In the genomic region with DNA sequence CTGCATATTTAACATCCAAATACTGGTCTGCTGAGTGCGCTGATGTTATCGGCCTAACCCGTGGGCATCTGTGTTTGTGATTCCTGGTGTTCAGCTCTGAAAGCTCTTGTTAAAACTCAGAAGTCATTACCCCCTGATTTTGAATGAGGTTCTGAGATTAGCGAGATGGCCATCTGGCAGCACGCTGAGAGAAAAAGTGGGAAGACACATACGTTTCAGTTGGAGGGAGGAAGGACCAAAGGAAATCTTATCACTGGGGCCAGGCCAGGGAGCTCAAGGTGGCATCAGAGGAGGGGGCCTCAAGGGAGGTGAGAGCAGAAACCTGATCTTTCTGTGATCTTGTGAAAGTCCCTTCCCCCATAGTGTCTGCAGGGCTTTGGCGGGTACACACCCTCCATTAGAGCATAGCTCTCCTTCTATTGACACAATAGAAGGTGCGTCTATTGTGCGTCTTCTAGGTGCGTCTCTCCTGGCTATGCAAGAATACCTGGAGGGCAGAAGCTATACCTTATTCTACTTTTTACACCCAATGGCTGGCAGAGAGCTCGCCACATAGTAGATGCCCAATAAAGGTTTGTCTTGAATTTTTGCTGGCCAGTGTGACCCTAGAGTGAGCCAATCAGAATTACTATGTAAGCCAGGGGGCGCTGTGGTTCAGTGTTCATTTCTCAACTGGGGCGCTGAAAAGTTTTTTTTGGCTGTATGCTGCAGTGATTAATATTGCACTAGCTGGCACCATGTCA, we compare ENCODE assay signal across 8 cellular contexts.
DNase-seq lines count a peak whose midpoint lies in the region; ATAC-seq and TF ChIP-seq lines count a peak whose summit lies in the region.

No MANE protein-coding gene starts in this region.

- H3K4me1 ChIP-seq in heart right ventricle: peaks cover 0 to 1% (median under 1%) of the 10 kb centered on the region in 9 donors
- peaks cover 6% of the 10 kb centered on the region for H3K4me1 ChIP-seq in vagina

- H3K4me1 Mint-ChIP-seq in activated T-helper 1 cell treated with anti-CD3 and anti-CD28 coated beads, Interleukin-12 subunit alpha, Interleukin-12 subunit beta, Interleukin-2, Interleukin-4 antibody, amounts not matched to agents 30 ng/mL and 10 ng/mL and 1 ng/mL, durations not matched to agents 14 hours and 24 hours and 36 hours (ENCODE audit: low read depth): peaks cover 5% of the 10 kb centered on the region

- intact Hi-C loops in activated T-helper 1 cell treated with anti-CD3 and anti-CD28 coated beads, Interleukin-12 subunit alpha, Interleukin-12 subunit beta, Interleukin-2, Interleukin-4 antibody, amounts not matched to agents 30 ng/mL and 10 ng/mL and 1 ng/mL, durations not matched to agents 14 hours and 24 hours and 36 hours (cut with micrococcal nuclease): loop anchor here (1.0 to 2.0 kb wide), 2 partner anchors 156 to 421 kb away; no protein-coding TSS in a partner anchor
- intact Hi-C loops in heart right ventricle (cut with DNase I) (loop anchor here in 7 of 10 donors (5.0 to 10.0 kb wide), 4 partner anchors 149 to 159 kb away; no protein-coding TSS in a partner anchor), vagina (cut with DNase I) (no loop called here)

- no peaks in the 10 kb centered on the region for H3K36me3 Mint-ChIP-seq in activated T-helper 1 cell treated with anti-CD3 and anti-CD28 coated beads, Interleukin-12 subunit alpha, Interleukin-12 subunit beta, Interleukin-2, Interleukin-4 antibody, amounts not matched to agents 30 ng/mL and 10 ng/mL and 1 ng/mL, durations not matched to agents 14 hours and 24 hours and 36 hours (ENCODE audit: low read depth)

- no peak overlapping the region for H3K27ac Mint-ChIP-seq in activated T-helper 1 cell treated with anti-CD3 and anti-CD28 coated beads, Interleukin-12 subunit alpha, Interleukin-12 subunit beta, Interleukin-2, Interleukin-4 antibody, amounts not matched to agents 30 ng/mL and 10 ng/mL and 1 ng/mL, durations not matched to agents 14 hours and 24 hours and 36 hours

- TF ChIP-seq CTCF in GM13977 (IDR thresholded peaks at IDR 0.05; ENCODE audit: extremely low read depth, insufficient read depth, missing control alignments) (peak; percentile 64), heart right ventricle (IDR thresholded peaks at IDR 0.05) (peak; percentile 7 to 66 (median 55)), vagina (IDR thresholded peaks at IDR 0.05) (peak in 1 of 3 experiments; percentile 35)

- DNase-seq in GM13977 (ENCODE audit: low spot score) (peak; percentile 62), NOMO-1 treated with dmso at 0.1 percent for 144 hours (lab: John Stamatoyannopoulos, UW; ENCODE audit: unreplicated experiment) (peak; percentile 7), heart right ventricle (peak in 1 of 2 donors; percentile 15), NCI-H2107 treated with DMSO at 0.1 percent for 48 hours (lab: John Stamatoyannopoulos, UW; ENCODE audit: unreplicated experiment) (no peak), vagina (ENCODE audit: extremely low spot score in 2 of 2) (no peak), SKM-1 (lab: John Stamatoyannopoulos, UW; ENCODE audit: unreplicated experiment) (no peak)
- DNase-seq in activated T-helper 1 cell treated with anti-CD3 and anti-CD28 coated beads, Interleukin-12 subunit alpha, Interleukin-12 subunit beta, Interleukin-2, Interleukin-4 antibody, amounts not matched to agents 30 ng/mL and 10 ng/mL and 1 ng/mL, durations not matched to agents 14 hours and 24 hours and 36 hours (ENCODE audit: low spot score): peak; percentile 18
- peak; percentile 41 for DNase-seq in stimulated activated CD4-positive, alpha-beta T cell treated with anti-CD3 and anti-CD28 coated beads, Interleukin-1b, Interleukin-23, amount 100 ng/mL, for 48 hours

- in situ Hi-C loops in GM13977 (cut with MboI; ENCODE audit: low pct_unique_long_range_greater_than_20kb, low sequenced_read_pairs, unreplicated experiment): no loop called here

- no peaks in the 10 kb centered on the region for H3K9me3 Mint-ChIP-seq in activated T-helper 1 cell treated with anti-CD3 and anti-CD28 coated beads, Interleukin-12 subunit alpha, Interleukin-12 subunit beta, Interleukin-2, Interleukin-4 antibody, amounts not matched to agents 30 ng/mL and 10 ng/mL and 1 ng/mL, durations not matched to agents 14 hours and 24 hours and 36 hours

- H3K27me3 Mint-ChIP-seq in activated T-helper 1 cell treated with anti-CD3 and anti-CD28 coated beads, Interleukin-12 subunit alpha, Interleukin-12 subunit beta, Interleukin-2, Interleukin-4 antibody, amounts not matched to agents 30 ng/mL and 10 ng/mL and 1 ng/mL, durations not matched to agents 14 hours and 24 hours and 36 hours (ENCODE audit: insufficient read depth): peaks cover 2% of the 10 kb centered on the region

- H3K27ac ChIP-seq in heart right ventricle (no peak overlapping the region), vagina (no peak overlapping the region)

- peak in 7 of 8 donors; percentile 23 to 54 (median 46) for ATAC-seq in heart right ventricle

- no peak for TF ChIP-seq POLR2A in vagina (IDR thresholded peaks at IDR 0.05)

- H3K27me3 ChIP-seq in heart right ventricle: peaks cover 0 to 4% (median 0%) of the 10 kb centered on the region in 7 donors
- no peaks in the 10 kb centered on the region for H3K27me3 ChIP-seq in vagina

- no peak overlapping the region for H3K4me3 Mint-ChIP-seq in activated T-helper 1 cell treated with anti-CD3 and anti-CD28 coated beads, Interleukin-12 subunit alpha, Interleukin-12 subunit beta, Interleukin-2, Interleukin-4 antibody, amounts not matched to agents 30 ng/mL and 10 ng/mL and 1 ng/mL, durations not matched to agents 14 hours and 24 hours and 36 hours

- 69 to 79% methylated on average over 13 of the region's 13 CpGs for WGBS in heart right ventricle, 2 donors

- H3K36me3 ChIP-seq in heart right ventricle: no peaks in the 10 kb centered on the region
- no peaks in the 10 kb centered on the region for H3K36me3 ChIP-seq in vagina

- no peaks in the 10 kb centered on the region for H3K9me3 ChIP-seq in heart right ventricle
- H3K9me3 ChIP-seq in vagina: no peaks in the 10 kb centered on the region

- H3K4me3 ChIP-seq in heart right ventricle (no peak overlapping the region), vagina (no peak overlapping the region)

Comparison
In these comparisons a context has a peak if more than half of its experiments do, and no peak if none do; other contexts are left out.
1. DNase-seq: peak in GM13977 (single experiment), NOMO-1 treated with dmso at 0.1 percent for 144 hours (single experiment), activated T-helper 1 cell treated with anti-CD3 and anti-CD28 coated beads, Interleukin-12 subunit alpha, Interleukin-12 subunit beta, Interleukin-2, Interleukin-4 antibody, amounts not matched to agents 30 ng/mL and 10 ng/mL and 1 ng/mL, durations not matched to agents 14 hours and 24 hours and 36 hours (single experiment) and stimulated activated CD4-positive, alpha-beta T cell treated with anti-CD3 and anti-CD28 coated beads, Interleukin-1b, Interleukin-23, amount 100 ng/mL, for 48 hours (single experiment); none in NCI-H2107 treated with DMSO at 0.1 percent for 48 hours (single experiment), vagina (0 of 2) and SKM-1 (single experiment).